In the genomic region with DNA sequence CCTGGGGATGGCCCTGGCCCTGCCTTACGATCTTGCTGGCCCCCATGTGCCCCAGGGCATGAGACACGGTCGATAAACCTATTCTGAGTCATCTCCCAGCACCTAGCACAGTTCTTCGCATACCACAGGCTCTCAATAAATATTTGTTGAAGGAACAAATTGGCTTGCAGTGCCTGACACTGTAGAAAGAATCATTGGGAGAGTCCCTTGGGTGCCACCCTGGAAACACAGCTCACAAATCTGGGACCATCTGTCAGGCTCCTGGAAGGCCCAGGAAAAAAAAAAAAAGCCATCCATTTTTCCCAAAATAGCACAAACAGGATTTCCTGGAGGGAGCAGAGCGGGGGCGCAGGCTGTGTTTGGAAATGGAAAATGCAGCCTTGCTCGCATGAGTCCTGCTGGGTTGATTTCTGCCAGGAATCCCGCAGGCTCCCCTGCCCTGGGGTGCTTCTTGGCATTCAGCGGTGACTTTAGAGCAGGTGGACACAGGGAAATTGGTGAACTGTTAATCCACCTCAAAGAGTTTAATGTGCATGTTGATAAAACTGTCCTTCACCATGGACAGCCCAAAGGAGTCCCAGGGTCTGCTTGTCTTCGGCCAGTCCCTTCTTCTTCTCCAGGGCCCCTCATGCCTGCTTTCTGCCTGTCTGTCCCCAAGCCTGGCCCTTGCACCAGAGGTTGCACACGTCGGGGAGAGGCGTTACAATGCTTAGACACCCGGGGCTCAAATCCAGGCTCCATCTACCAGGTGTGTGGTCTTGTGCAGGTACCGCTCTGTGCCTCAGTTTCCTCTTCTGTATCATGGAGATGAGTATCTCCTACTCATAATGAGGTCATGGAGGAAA, we compare ENCODE assay signal across 1 cellular context.
TF ChIP-seq lines count a peak whose summit lies in the region.

No MANE protein-coding gene starts in this region.

TF ChIP-seq in SK-N-SH, 30 proteins besides CTCF, POLR2A, EP300 and RAD21:
- no peak for TF ChIP-seq RXRA (IDR thresholded peaks at IDR 0.05; ENCODE audit: borderline replicate concordance, low read depth)
- TF ChIP-seq, protein P1, sequence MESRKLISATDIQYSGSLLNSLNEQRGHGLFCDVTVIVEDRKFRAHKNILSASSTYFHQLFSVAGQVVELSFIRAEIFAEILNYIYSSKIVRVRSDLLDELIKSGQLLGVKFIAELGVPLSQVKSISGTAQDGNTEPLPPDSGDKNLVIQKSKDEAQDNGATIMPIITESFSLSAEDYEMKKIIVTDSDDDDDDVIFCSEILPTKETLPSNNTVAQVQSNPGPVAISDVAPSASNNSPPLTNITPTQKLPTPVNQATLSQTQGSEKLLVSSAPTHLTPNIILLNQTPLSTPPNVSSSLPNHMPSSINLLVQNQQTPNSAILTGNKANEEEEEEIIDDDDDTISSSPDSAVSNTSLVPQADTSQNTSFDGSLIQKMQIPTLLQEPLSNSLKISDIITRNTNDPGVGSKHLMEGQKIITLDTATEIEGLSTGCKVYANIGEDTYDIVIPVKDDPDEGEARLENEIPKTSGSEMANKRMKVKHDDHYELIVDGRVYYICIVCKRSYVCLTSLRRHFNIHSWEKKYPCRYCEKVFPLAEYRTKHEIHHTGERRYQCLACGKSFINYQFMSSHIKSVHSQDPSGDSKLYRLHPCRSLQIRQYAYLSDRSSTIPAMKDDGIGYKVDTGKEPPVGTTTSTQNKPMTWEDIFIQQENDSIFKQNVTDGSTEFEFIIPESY (IDR thresholded peaks at IDR 0.05; ENCODE audit: borderline replicate concordance, low read depth): no peak
- no peak for TF ChIP-seq RCOR1 (IDR thresholded peaks at IDR 0.05; ENCODE audit: low read length)
- no peak for TF ChIP-seq MXI1 (IDR thresholded peaks at IDR 0.05; ENCODE audit: low read depth, low read length)
- no peak for TF ChIP-seq NRF1 (IDR thresholded peaks at IDR 0.05; ENCODE audit: low read depth, low read length)
- TF ChIP-seq GABPA (IDR thresholded peaks at IDR 0.05; ENCODE audit: low read depth): no peak
- TF ChIP-seq NFIC (IDR thresholded peaks at IDR 0.05; ENCODE audit: borderline replicate concordance): no peak
- no peak for TF ChIP-seq EZH2phosphoT487 (IDR thresholded peaks at IDR 0.05; ENCODE audit: borderline replicate concordance, low read depth)
- no peak for TF ChIP-seq CHD2 (IDR thresholded peaks at IDR 0.05; ENCODE audit: low read length, partially characterized antibody)
- TF ChIP-seq SIN3A (IDR thresholded peaks at IDR 0.05; ENCODE audit: borderline replicate concordance, low read depth, low read length): no peak
- no peak for TF ChIP-seq GATA2 (CRISPR knock-in tag; IDR thresholded peaks at IDR 0.05)
- no peak for TF ChIP-seq FOXM1 (IDR thresholded peaks at IDR 0.05; ENCODE audit: low read depth)
- no peak for TF ChIP-seq RFX5 (IDR thresholded peaks at IDR 0.05; ENCODE audit: low read length)
- TF ChIP-seq, protein P2, sequence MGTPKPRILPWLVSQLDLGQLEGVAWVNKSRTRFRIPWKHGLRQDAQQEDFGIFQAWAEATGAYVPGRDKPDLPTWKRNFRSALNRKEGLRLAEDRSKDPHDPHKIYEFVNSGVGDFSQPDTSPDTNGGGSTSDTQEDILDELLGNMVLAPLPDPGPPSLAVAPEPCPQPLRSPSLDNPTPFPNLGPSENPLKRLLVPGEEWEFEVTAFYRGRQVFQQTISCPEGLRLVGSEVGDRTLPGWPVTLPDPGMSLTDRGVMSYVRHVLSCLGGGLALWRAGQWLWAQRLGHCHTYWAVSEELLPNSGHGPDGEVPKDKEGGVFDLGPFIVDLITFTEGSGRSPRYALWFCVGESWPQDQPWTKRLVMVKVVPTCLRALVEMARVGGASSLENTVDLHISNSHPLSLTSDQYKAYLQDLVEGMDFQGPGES (IDR thresholded peaks at IDR 0.05; ENCODE audit: low read depth, low read length): no peak
- TF ChIP-seq, protein P3, sequence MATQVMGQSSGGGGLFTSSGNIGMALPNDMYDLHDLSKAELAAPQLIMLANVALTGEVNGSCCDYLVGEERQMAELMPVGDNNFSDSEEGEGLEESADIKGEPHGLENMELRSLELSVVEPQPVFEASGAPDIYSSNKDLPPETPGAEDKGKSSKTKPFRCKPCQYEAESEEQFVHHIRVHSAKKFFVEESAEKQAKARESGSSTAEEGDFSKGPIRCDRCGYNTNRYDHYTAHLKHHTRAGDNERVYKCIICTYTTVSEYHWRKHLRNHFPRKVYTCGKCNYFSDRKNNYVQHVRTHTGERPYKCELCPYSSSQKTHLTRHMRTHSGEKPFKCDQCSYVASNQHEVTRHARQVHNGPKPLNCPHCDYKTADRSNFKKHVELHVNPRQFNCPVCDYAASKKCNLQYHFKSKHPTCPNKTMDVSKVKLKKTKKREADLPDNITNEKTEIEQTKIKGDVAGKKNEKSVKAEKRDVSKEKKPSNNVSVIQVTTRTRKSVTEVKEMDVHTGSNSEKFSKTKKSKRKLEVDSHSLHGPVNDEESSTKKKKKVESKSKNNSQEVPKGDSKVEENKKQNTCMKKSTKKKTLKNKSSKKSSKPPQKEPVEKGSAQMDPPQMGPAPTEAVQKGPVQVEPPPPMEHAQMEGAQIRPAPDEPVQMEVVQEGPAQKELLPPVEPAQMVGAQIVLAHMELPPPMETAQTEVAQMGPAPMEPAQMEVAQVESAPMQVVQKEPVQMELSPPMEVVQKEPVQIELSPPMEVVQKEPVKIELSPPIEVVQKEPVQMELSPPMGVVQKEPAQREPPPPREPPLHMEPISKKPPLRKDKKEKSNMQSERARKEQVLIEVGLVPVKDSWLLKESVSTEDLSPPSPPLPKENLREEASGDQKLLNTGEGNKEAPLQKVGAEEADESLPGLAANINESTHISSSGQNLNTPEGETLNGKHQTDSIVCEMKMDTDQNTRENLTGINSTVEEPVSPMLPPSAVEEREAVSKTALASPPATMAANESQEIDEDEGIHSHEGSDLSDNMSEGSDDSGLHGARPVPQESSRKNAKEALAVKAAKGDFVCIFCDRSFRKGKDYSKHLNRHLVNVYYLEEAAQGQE (IDR thresholded peaks at IDR 0.05; ENCODE audit: low read depth, low read length): no peak
- TF ChIP-seq, protein P4, sequence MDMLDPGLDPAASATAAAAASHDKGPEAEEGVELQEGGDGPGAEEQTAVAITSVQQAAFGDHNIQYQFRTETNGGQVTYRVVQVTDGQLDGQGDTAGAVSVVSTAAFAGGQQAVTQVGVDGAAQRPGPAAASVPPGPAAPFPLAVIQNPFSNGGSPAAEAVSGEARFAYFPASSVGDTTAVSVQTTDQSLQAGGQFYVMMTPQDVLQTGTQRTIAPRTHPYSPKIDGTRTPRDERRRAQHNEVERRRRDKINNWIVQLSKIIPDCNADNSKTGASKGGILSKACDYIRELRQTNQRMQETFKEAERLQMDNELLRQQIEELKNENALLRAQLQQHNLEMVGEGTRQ (IDR thresholded peaks at IDR 0.05; ENCODE audit: borderline replicate concordance, low read depth, low read length): no peak
- TF ChIP-seq, protein P5, sequence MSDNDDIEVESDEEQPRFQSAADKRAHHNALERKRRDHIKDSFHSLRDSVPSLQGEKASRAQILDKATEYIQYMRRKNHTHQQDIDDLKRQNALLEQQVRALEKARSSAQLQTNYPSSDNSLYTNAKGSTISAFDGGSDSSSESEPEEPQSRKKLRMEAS (IDR thresholded peaks at IDR 0.05; ENCODE audit: low read depth): no peak
- no peak for TF ChIP-seq POLR2AphosphoS5 (IDR thresholded peaks at IDR 0.05; ENCODE audit: low read depth, low read length)
- TF ChIP-seq MEF2A (IDR thresholded peaks at IDR 0.05; ENCODE audit: borderline replicate concordance, low read depth): no peak
- TF ChIP-seq, protein P6, sequence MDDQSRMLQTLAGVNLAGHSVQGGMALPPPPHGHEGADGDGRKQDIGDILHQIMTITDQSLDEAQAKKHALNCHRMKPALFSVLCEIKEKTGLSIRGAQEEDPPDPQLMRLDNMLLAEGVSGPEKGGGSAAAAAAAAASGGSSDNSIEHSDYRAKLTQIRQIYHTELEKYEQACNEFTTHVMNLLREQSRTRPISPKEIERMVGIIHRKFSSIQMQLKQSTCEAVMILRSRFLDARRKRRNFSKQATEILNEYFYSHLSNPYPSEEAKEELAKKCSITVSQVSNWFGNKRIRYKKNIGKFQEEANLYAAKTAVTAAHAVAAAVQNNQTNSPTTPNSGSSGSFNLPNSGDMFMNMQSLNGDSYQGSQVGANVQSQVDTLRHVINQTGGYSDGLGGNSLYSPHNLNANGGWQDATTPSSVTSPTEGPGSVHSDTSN (IDR thresholded peaks at IDR 0.05): no peak
TF ChIP-seq in SK-N-SH: peak in this region for 0.
